ENCODE assay signal across 9 cellular contexts in the genomic region with DNA sequence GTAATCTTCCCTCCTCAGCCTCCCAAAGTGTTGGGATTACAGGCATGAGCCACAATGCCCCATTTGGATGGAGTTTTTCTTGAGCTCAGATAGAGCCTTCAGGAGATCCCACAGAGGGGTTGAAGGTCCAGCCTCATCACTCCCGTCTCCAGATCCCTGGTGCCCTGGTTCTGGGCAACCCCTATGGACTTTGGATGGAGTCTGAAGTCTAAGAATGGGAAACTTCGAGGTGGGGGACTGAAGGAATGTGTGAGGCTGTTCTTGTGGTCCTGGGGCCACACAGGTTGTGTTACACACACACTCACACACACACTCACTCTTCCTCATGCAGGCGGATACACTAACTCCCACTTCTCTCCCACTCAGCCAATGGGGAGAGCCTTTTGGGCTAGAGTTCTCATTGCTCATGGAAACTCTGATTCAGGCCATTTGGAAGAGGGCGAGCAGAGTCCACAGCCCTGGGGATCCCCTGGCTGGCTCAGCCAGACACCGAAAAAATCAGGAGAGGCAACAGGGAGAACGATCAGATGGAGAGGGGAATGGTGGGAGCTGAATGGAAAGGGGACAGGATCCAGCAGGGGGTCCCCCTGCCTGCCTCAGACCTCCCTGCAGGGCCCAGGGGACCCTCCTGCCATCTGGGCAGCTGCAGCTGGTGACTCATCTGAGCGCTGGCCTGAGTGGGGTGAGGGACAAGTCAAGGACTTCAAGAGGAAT.
DNase-seq lines count a peak whose midpoint lies in the region; ATAC-seq lines count a peak whose summit lies in the region.
"Had no signal": no experiment of that assay in that cellular context is flagged by ENCODE, and none has a peak within 500 bp of the region (broad histone marks: within the 10 kb centered on the region; RNA-seq: fewer than 3 reads in every experiment).

No MANE protein-coding gene starts in this region.

- H3K27me3 ChIP-seq in adipocyte (replicated peaks; ENCODE audit: control insufficient read depth, insufficient read depth, low read length): no peaks in the 10 kb centered on the region

- H3K4me3 Mint-ChIP-seq in stimulated activated naive B cell treated with anti-CD40 and anti-IgM and Interleukin-4, amounts not matched to agents 10 μg/mL and 1 μg/mL and 100 μg/mL, for 72 hours: no peak overlapping the region

- peak overlapping the region; percentile 61 for H3K4me3 ChIP-seq in adipocyte (ENCODE audit: low read length)

- H3K36me3 Mint-ChIP-seq in stimulated activated naive B cell treated with anti-CD40 and anti-IgM and Interleukin-4, amounts not matched to agents 10 μg/mL and 1 μg/mL and 100 μg/mL, for 72 hours: peaks cover 19 to 22% of the 10 kb centered on the region in 2 donors

- peak overlapping the region; percentile 76 for H3K9ac ChIP-seq in adipocyte (ENCODE audit: low read length)

- no peaks in the 10 kb centered on the region for H3K9me3 Mint-ChIP-seq in stimulated activated naive B cell treated with anti-CD40 and anti-IgM and Interleukin-4, amounts not matched to agents 10 μg/mL and 1 μg/mL and 100 μg/mL, for 72 hours

- peaks cover 51% of the 10 kb centered on the region for H3K36me3 ChIP-seq in adipocyte (ENCODE audit: control insufficient read depth, insufficient read depth, low read length, severe bottlenecking)

- no peaks in the 10 kb centered on the region for H3K27me3 Mint-ChIP-seq in stimulated activated naive B cell treated with anti-CD40 and anti-IgM and Interleukin-4, amounts not matched to agents 10 μg/mL and 1 μg/mL and 100 μg/mL, for 72 hours

- DNase-seq in NCI-H524 (lab: John Stamatoyannopoulos, UW) (peak; percentile 15 to 60), NCI-H524 treated with DMSO at 0.1 percent for 48 hours (lab: John Stamatoyannopoulos, UW) (no peak), adipocyte (ENCODE audit: low read depth) (peak; percentile 77), hepatic stellate cell (ENCODE audit: low spot score) (peak; percentile 86), MV-4-11 (lab: John Stamatoyannopoulos, UW) (no peak)
- DNase-seq in stimulated activated naive B cell treated with anti-CD40 and anti-IgM and Interleukin-4, amounts not matched to agents 10 μg/mL and 1 μg/mL and 100 μg/mL, for 72 hours: no peak
- DNase-seq: NCI-H1105 had no signal

- peak overlapping the region; percentile 32 for H3K27ac Mint-ChIP-seq in stimulated activated naive B cell treated with anti-CD40 and anti-IgM and Interleukin-4, amounts not matched to agents 10 μg/mL and 1 μg/mL and 100 μg/mL, for 72 hours

- ATAC-seq in stimulated activated naive B cell treated with anti-CD40 and anti-IgM and Interleukin-4, amounts not matched to agents 10 μg/mL and 1 μg/mL and 100 μg/mL, for 72 hours (replicated peaks): peak; percentile 45 to 67
- ATAC-seq in GM19351 (IDR thresholded peaks at IDR 0.05; ENCODE audit: unreplicated experiment) (no peak), GM21619 (IDR thresholded peaks at IDR 0.05; ENCODE audit: unreplicated experiment) (no peak)

- peaks cover 90% of the 10 kb centered on the region for H3K4me1 ChIP-seq in adipocyte (ENCODE audit: control insufficient read depth, insufficient read depth, low read length)

- peaks cover 16 to 35% of the 10 kb centered on the region in 2 donors for H3K4me1 Mint-ChIP-seq in stimulated activated naive B cell treated with anti-CD40 and anti-IgM and Interleukin-4, amounts not matched to agents 10 μg/mL and 1 μg/mL and 100 μg/mL, for 72 hours

- H3K9me3 ChIP-seq in adipocyte (ENCODE audit: control insufficient read depth, low read length): no peaks in the 10 kb centered on the region

Comparison
In these comparisons a context has a peak if more than half of its experiments do, and no peak if none do; other contexts are left out.
1. DNase-seq: peak in NCI-H524 (2 of 2), adipocyte (single experiment) and hepatic stellate cell (single experiment); none in NCI-H524 treated with DMSO at 0.1 percent for 48 hours (single experiment), stimulated activated naive B cell treated with anti-CD40 and anti-IgM and Interleukin-4, amounts not matched to agents 10 μg/mL and 1 μg/mL and 100 μg/mL, for 72 hours (single experiment) and MV-4-11 (single experiment).
2. ATAC-seq: peak in stimulated activated naive B cell treated with anti-CD40 and anti-IgM and Interleukin-4, amounts not matched to agents 10 μg/mL and 1 μg/mL and 100 μg/mL, for 72 hours (2 of 2); none in GM19351 (single experiment) and GM21619 (single experiment).